2 cellular contexts compared by ENCODE assay signal in genomic region chr19:38602856-38603255, GRCh38.
TF ChIP-seq lines count a peak whose summit lies in the region.

No MANE protein-coding gene starts in this region.

TF ChIP-seq in HEK293, 187 proteins besides CTCF, POLR2A, EP300 and RAD21:
- 0 out of 2 replicates have a peak, but pooled peaks have one; percentile 2 for TF ChIP-seq ZNF155 (tag by site-specific recombination; IDR thresholded peaks at IDR 0.05)
- TF ChIP-seq ZNF837 (tag by site-specific recombination; IDR thresholded peaks at IDR 0.05): 0 out of 2 replicates have a peak, but pooled peaks have one; percentile 13

TF ChIP-seq in HepG2, 621 proteins besides CTCF, POLR2A, EP300 and RAD21:
- TF ChIP-seq MNT (IDR thresholded peaks at IDR 0.05): peak; percentile 37; the same call in 1 of the 2 replicates
TF ChIP-seq in HepG2: peak in this region for 1; not testable (repeated sequence) for 620.
